Comparison of ENCODE assay signal across 21 cellular contexts in the genomic region with DNA sequence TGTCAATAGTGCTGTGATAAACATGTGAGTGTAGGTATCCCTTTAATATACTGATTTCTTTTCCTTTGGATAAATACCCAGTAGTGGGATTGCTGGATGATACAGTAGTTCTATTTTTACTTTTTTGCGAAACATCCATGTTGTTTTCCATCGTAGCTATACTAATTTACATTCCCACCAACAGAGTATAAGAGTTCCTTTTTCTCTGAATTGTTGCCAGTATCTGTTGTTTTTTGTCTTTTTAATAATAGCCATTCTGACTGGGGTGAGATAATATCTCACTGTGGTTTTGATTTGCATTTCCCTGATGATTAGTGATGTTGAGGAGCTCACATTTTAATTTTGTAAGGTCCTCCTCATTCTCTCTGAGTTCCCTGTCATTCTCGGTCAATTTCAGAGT.
"Had no signal": no experiment of that assay in that cellular context is flagged by ENCODE, and none has a peak within 500 bp of the region (broad histone marks: within the 10 kb centered on the region; RNA-seq: fewer than 3 reads in every experiment).

No MANE protein-coding gene starts in this region.

- H3K4me3 Mint-ChIP-seq: activated CD4-positive, alpha-beta memory T cell treated with anti-CD3 and anti-CD28 coated beads, Interleukin-2, amount 10 ng/mL, durations not matched to agents 7 days and 5 days; activated T-cell treated with anti-CD3 and anti-CD28 coated beads, Interleukin-2, amount 50 U/mL, for 24 hours; natural killer cell; stimulated activated effector memory CD8-positive, alpha-beta T cell treated with anti-CD3 and anti-CD28 coated beads, Interleukin-12 subunit alpha, Interleukin-12 subunit beta, amount 100 ng/mL, for 72 hours; T-helper 1 cell treated with Interleukin-12 subunit alpha and Interleukin-12 subunit beta and Interleukin-4 antibody, amounts not matched to agents 30 μg/mL and 1 μg/mL, for 36 hours had no signal

- H3K27ac ChIP-seq: lower lobe of right lung, neutrophil, right atrium auricular region, spleen, thyroid gland, WERI-Rb-1 had no signal

- DNase-seq: activated CD4-positive, alpha-beta memory T cell treated with anti-CD3 and anti-CD28 coated beads, Interleukin-2, amount 10 ng/mL, durations not matched to agents 7 days and 5 days; activated effector memory CD4-positive, alpha-beta T cell treated with Interleukin-2 at 50 U/mL for 16 hours; activated T-cell treated with anti-CD3 and anti-CD28 coated beads, Interleukin-2, amount 50 U/mL, for 24 hours; effector CD8-positive, alpha-beta T cell; heart right ventricle; left colon; lower lobe of right lung; natural killer cell; spleen; stimulated activated CD4-positive, alpha-beta T cell treated with anti-CD3 and anti-CD28 coated beads, Interleukin-2, amount 100 ng/mL, for 24 hours; thyroid gland; WERI-Rb-1 had no signal

- H3K36me3 ChIP-seq: heart right ventricle, lower lobe of right lung, neutrophil, right atrium auricular region, spleen, thyroid gland, WERI-Rb-1 had no signal

- H3K36me3 Mint-ChIP-seq: activated naive CD4-positive, alpha-beta T cell treated with anti-CD3 and anti-CD28 coated beads, Interleukin-2, amount 50 U/mL, for 72 hours; natural killer cell; stimulated activated effector memory CD8-positive, alpha-beta T cell treated with anti-CD3 and anti-CD28 coated beads, Interleukin-12 subunit alpha, Interleukin-12 subunit beta, amount 100 ng/mL, for 72 hours had no signal

- H3K27ac Mint-ChIP-seq: activated CD4-positive, alpha-beta memory T cell treated with anti-CD3 and anti-CD28 coated beads, Interleukin-2, amount 10 ng/mL, durations not matched to agents 7 days and 5 days; activated naive CD4-positive, alpha-beta T cell treated with anti-CD3 and anti-CD28 coated beads, Interleukin-2, amount 50 U/mL, for 72 hours; activated T-cell treated with anti-CD3 and anti-CD28 coated beads, Interleukin-2, amount 50 U/mL, for 24 hours; natural killer cell; stimulated activated effector memory CD8-positive, alpha-beta T cell treated with anti-CD3 and anti-CD28 coated beads, Interleukin-12 subunit alpha, Interleukin-12 subunit beta, amount 100 ng/mL, for 72 hours; T-helper 1 cell treated with Interleukin-12 subunit alpha and Interleukin-12 subunit beta and Interleukin-4 antibody, amounts not matched to agents 30 μg/mL and 1 μg/mL, for 36 hours had no signal

- H3K9me3 ChIP-seq: heart right ventricle, lower lobe of right lung, neutrophil, right atrium auricular region, spleen, thyroid gland had no signal

- ATAC-seq: activated naive CD4-positive, alpha-beta T cell treated with anti-CD3 and anti-CD28 coated beads, Interleukin-2, amount 50 U/mL, for 72 hours; left colon; lower lobe of right lung; natural killer cell; stimulated activated effector memory CD8-positive, alpha-beta T cell treated with anti-CD3 and anti-CD28 coated beads, Interleukin-12 subunit alpha, Interleukin-12 subunit beta, amount 100 ng/mL, for 72 hours had no signal

- H3K27me3 ChIP-seq: heart right ventricle, right atrium auricular region, spleen, thyroid gland had no signal

- FAIRE-seq: endothelial cell of umbilical vein, frontal cortex, islet of Langerhans, urothelium cell line had no signal

- H3K4me3 ChIP-seq: heart right ventricle, lower lobe of right lung, right atrium auricular region, spleen, thyroid gland had no signal

- H3K4me1 ChIP-seq: lower lobe of right lung, right atrium auricular region, spleen, thyroid gland had no signal

- H3K9me3 Mint-ChIP-seq: activated T-cell treated with anti-CD3 and anti-CD28 coated beads, Interleukin-2, amount 50 U/mL, for 24 hours; natural killer cell had no signal
